In the genomic region with DNA sequence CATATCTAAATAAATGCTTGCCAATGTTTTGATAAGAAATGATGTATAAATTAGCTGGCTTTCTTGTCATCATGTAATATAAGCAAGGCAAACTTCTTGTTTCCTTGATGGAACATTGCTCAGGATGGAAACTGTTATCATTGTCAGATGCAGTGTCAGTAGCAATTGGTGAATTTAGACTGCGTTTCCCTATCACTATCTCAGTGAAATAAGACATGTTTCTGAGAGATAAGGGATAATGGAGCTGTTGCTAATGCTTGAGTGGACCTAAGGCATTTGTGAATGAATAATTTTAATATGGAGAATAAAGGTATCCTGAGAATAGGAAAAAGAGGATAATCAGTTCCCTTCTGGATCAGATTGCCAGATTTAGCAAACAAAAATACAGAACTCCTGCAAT, we compare ENCODE assay signal across 1 cellular context.
TF ChIP-seq lines count a peak whose summit lies in the region.

No MANE protein-coding gene starts in this region.

TF ChIP-seq in K562, 482 proteins besides CTCF, POLR2A, EP300 and RAD21 (continued from another document):
- TF ChIP-seq, protein P1, sequence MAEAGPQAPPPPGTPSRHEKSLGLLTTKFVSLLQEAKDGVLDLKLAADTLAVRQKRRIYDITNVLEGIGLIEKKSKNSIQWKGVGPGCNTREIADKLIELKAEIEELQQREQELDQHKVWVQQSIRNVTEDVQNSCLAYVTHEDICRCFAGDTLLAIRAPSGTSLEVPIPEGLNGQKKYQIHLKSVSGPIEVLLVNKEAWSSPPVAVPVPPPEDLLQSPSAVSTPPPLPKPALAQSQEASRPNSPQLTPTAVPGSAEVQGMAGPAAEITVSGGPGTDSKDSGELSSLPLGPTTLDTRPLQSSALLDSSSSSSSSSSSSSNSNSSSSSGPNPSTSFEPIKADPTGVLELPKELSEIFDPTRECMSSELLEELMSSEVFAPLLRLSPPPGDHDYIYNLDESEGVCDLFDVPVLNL (CRISPR knock-in tag; IDR thresholded peaks at IDR 0.05; ENCODE audit: low read depth) = no peak
- TF ChIP-seq ETS2 (tag; IDR thresholded peaks at IDR 0.05; ENCODE audit: borderline replicate concordance, poor library complexity, severe bottlenecking) = no peak
